In genomic region chr1:187725216-187725615, GRCh38 we compare ENCODE assay signal across 24 cellular contexts.
"Had no signal": no experiment of that assay in that cellular context is flagged by ENCODE, and none has a peak within 500 bp of the region (broad histone marks: within the 10 kb centered on the region; RNA-seq: fewer than 3 reads in every experiment).

No MANE protein-coding gene starts in this region.

- H3K27ac ChIP-seq: left ventricle myocardium inferior, parathyroid adenoma, psoas muscle, skin epidermis, spleen, suprapubic skin, thoracic aorta, tibial artery, uterus had no signal

- H3K9me3 ChIP-seq: mucosa of descending colon, psoas muscle, suprapubic skin, thoracic aorta, tibial artery, uterus had no signal

- H3K4me1 ChIP-seq: left ventricle myocardium inferior, parathyroid adenoma, psoas muscle, spleen, suprapubic skin, tibial artery, uterus had no signal

- H3K4me3 ChIP-seq: left ventricle myocardium inferior, lung, mucosa of descending colon, psoas muscle, skin epidermis, spleen, suprapubic skin, thoracic aorta, tibial artery, uterus had no signal

- FAIRE-seq: keratinocyte had no signal

- H3K27me3 ChIP-seq: spleen, suprapubic skin, tibial artery, uterus had no signal

- H3K9ac ChIP-seq: parathyroid adenoma had no signal

- ATAC-seq: left colon; mucosa of descending colon; naive thymus-derived CD8-positive, alpha-beta T cell; psoas muscle; right cardiac atrium; sciatic nerve; stimulated activated effector memory CD8-positive, alpha-beta T cell treated with anti-CD3 and anti-CD28 coated beads, Interleukin-12 subunit alpha, Interleukin-12 subunit beta, amount 100 ng/mL, for 72 hours had no signal

- H2AFZ ChIP-seq: parathyroid adenoma had no signal

- H3K79me2 ChIP-seq: parathyroid adenoma had no signal

- H3K36me3 ChIP-seq: left ventricle myocardium inferior, spleen, suprapubic skin, thoracic aorta, tibial artery, uterus had no signal

- DNase-seq: hippocampal formation; kidney glomerular epithelial cell; left colon; left ventricle myocardium inferior; midbrain; mucosa of descending colon; naive thymus-derived CD8-positive, alpha-beta T cell; nucleus accumbens; psoas muscle; retina; right cardiac atrium; spleen; stimulated activated CD4-positive, alpha-beta T cell treated with anti-CD3 and anti-CD28 coated beads, Interleukin-4, amount 100 ng/mL, for 24 hours; stimulated activated naive CD4-positive, alpha-beta T cell; tibial artery; uterus had no signal
